In the genomic region with DNA sequence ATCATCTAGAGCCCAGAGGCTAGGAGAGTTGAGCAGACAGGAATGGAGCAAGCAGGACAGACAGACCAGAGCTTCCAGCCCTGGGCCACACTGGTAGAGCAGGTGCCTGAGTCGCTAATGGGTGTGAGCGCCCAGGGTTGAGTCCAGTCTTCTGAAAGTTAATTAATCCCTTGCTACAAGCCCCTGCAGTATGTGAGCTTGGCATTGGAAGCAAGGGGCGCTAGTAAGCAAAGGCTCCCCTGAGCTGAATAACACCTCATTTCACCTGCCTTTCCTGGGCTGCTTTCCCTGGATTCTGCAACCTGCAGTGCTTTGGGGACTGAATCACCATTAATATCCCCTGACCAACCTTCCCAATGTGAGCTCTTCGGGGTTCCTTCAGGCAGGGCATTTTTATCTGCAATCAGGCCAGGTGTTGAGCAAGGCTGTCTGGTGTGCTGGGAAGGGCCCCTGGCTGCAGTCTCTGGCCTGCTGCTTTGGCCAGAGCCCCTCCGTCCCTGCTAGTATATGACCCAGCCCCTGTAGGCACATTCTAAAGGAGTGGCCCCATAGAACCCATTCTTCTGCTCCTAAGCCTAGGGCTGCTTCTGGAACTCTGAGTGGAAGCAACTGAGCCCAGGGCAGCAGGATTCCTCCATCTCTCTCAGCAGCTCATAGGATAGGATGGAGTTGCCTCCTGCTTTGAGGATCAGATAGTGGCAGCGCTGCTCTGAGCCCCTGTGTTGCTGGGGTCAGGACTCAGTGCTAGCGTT, we compare ENCODE assay signal across 19 cellular contexts.
"Had no signal": no experiment of that assay in that cellular context is flagged by ENCODE, and none has a peak within 500 bp of the region (broad histone marks: within the 10 kb centered on the region; RNA-seq: fewer than 3 reads in every experiment).

No MANE protein-coding gene starts in this region.

- H3K4me3 Mint-ChIP-seq: activated CD4-positive, alpha-beta T cell treated with anti-CD3 and anti-CD28 coated beads, Interleukin-2, amount 10 ng/mL, durations not matched to agents 24 days and 14 days; activated CD8-positive, alpha-beta T cell treated with anti-CD3 and anti-CD28 coated beads for 36 hours; activated T-helper 17 cell treated with anti-CD3 and anti-CD28 coated beads, Interleukin-2, amount 50 U/mL, for 72 hours; immature natural killer cell; memory B cell; naive B cell; neural progenitor cell had no signal

- H3K4me3 ChIP-seq: body of pancreas, colonic mucosa, mucosa of descending colon, neural progenitor cell, sigmoid colon, thyroid gland had no signal

- H3K9me3 ChIP-seq: body of pancreas, colonic mucosa, mucosa of descending colon, sigmoid colon, thyroid gland had no signal

- H3K4me1 Mint-ChIP-seq: activated CD4-positive, alpha-beta T cell treated with anti-CD3 and anti-CD28 coated beads, Interleukin-2, amount 10 ng/mL, durations not matched to agents 24 days and 14 days; activated T-helper 17 cell treated with anti-CD3 and anti-CD28 coated beads, Interleukin-2, amount 50 U/mL, for 72 hours; immature natural killer cell; memory B cell; naive B cell; neural progenitor cell had no signal

- H3K9me3 Mint-ChIP-seq: activated T-helper 17 cell treated with anti-CD3 and anti-CD28 coated beads, Interleukin-2, amount 50 U/mL, for 72 hours had no signal

- H3K27ac Mint-ChIP-seq: activated CD4-positive, alpha-beta T cell treated with anti-CD3 and anti-CD28 coated beads, Interleukin-2, amount 10 ng/mL, durations not matched to agents 24 days and 14 days; activated CD8-positive, alpha-beta T cell treated with anti-CD3 and anti-CD28 coated beads for 36 hours; activated T-helper 17 cell treated with anti-CD3 and anti-CD28 coated beads, Interleukin-2, amount 50 U/mL, for 72 hours; immature natural killer cell; memory B cell; neural progenitor cell had no signal

- H3K36me3 ChIP-seq: colonic mucosa, neural progenitor cell, sigmoid colon, thyroid gland had no signal

- H3K27me3 ChIP-seq: body of pancreas, colonic mucosa, neural progenitor cell, sigmoid colon, thyroid gland had no signal

- H3K27ac ChIP-seq: body of pancreas, colonic mucosa, neural progenitor cell, sigmoid colon, thyroid gland had no signal

- ATAC-seq: activated CD8-positive, alpha-beta T cell treated with anti-CD3 and anti-CD28 coated beads for 36 hours; activated T-helper 17 cell treated with anti-CD3 and anti-CD28 coated beads, Interleukin-2, amount 50 U/mL, for 72 hours; body of pancreas; left ventricle myocardium superior; mucosa of descending colon had no signal

- DNase-seq: activated CD4-positive, alpha-beta T cell treated with anti-CD3 and anti-CD28 coated beads, Interleukin-2, amount 10 ng/mL, durations not matched to agents 24 days and 14 days; activated CD8-positive, alpha-beta T cell treated with anti-CD3 and anti-CD28 coated beads for 36 hours; activated naive CD4-positive, alpha-beta T cell; activated T-cell treated with anti-CD3 and anti-CD28 coated beads, Interleukin-2, amount 50 U/mL, for 1 hour; body of pancreas; central memory CD4-positive, alpha-beta T cell; colonic mucosa; glutamatergic neuron; hypothalamus; immature natural killer cell; left ventricle myocardium superior; mucosa of descending colon; naive B cell; sigmoid colon; stimulated activated naive CD4-positive, alpha-beta T cell treated with Interleukin-2 at 50 U/mL for 16 hours; thyroid gland had no signal

- H3K36me3 Mint-ChIP-seq: immature natural killer cell, memory B cell, naive B cell, neural progenitor cell had no signal
